ENCODE assay signal across 1 cellular context in the genomic region with DNA sequence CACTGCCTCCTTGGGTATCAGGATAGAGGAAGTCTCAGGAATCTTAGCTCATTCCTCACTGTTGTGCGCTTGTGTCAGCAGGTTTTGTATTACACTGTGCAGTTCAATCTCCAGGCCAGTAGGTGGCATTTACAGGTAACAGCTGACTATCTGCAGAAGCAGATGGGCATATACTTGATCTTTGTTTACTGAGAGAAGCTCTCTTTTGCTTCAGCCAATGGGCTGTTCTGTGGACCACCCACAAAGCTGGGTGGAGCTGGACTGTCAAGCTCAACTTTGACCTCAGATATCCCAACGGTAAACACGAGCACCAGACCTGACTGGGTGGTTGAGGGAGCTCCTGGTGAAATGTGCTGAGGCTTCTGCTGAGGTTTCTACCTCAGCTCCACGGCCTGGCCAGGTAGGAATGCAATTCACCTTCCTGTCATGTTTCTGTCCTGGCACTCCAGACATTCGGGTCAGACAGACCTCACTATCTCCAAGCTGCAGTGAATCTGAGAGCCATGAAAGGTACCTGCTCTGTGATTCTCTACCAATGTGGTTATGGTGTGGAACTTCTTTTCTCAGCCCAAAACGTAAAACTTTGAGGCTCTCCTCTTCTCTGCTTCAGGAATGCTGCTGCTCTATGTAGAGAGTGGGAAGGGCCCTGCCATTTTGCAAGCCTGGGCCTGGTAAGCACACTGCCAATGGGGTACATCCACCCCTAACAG.
TF ChIP-seq lines count a peak whose summit lies in the region.

No MANE protein-coding gene starts in this region.

TF ChIP-seq in H1, 55 proteins besides CTCF, POLR2A, EP300 and RAD21:
- TF ChIP-seq BRCA1 (IDR thresholded peaks at IDR 0.05; ENCODE audit: low read depth, low read length) (no peak), GABPA (IDR thresholded peaks at IDR 0.05; ENCODE audit: borderline replicate concordance, insufficient read depth, low read length) (no peak), TEAD4 (IDR thresholded peaks at IDR 0.05; ENCODE audit: low read depth, low read length) (0 out of 2 replicates have a peak, but pooled peaks have one; percentile 64), SIN3A (conservative IDR thresholded peaks at IDR 0.05 in 1 of 2, IDR thresholded peaks at IDR 0.05 in 1 of 2; ENCODE audit: low read depth in 1 of 2, low read length in 2 of 2) (peak in 1 of 2 experiments; percentile 51; a peak in 1 of 4 replicates), EGR1 (IDR thresholded peaks at IDR 0.05; ENCODE audit: borderline replicate concordance, low read depth, low read length) (no peak), TAF7 (optimal IDR thresholded peaks at IDR 0.05; ENCODE audit: borderline replicate concordance, low read depth, low read length) (no peak), POU5F1 (IDR thresholded peaks at IDR 0.05; ENCODE audit: low read depth, low read length) (no peak), CREB1 (IDR thresholded peaks at IDR 0.05) (no peak), JUN (IDR thresholded peaks at IDR 0.05; ENCODE audit: low read depth, low read length) (no peak), SRF (IDR thresholded peaks at IDR 0.05; ENCODE audit: low read depth, low read length) (no peak), RBBP5 (IDR thresholded peaks at IDR 0.05; ENCODE audit: borderline replicate concordance, low read depth, low read length) (no peak), NRF1 (IDR thresholded peaks at IDR 0.05; ENCODE audit: low read depth, low read length) (no peak), NANOG (IDR thresholded peaks at IDR 0.05; ENCODE audit: insufficient read depth, low read depth, low read length, poor library complexity, severe bottlenecking) (no peak), MAFK (IDR thresholded peaks at IDR 0.05; ENCODE audit: low read depth, low read length) (peak; percentile 64; the same call in 1 of the 2 replicates), ASH2L (IDR thresholded peaks at IDR 0.05; ENCODE audit: low read length) (peak; percentile 39), CBX8 (IDR thresholded peaks at IDR 0.05; ENCODE audit: borderline replicate concordance, low read depth, low read length) (no peak), EZH2 (IDR thresholded peaks at IDR 0.05; ENCODE audit: low read depth, low read length, severe bottlenecking) (no peak), SP1 (IDR thresholded peaks at IDR 0.05; ENCODE audit: low read depth, low read length) (no peak), BCL11A (IDR thresholded peaks at IDR 0.05; ENCODE audit: low read depth in 2 of 2, low read length in 2 of 2) (no peak), JUND (IDR thresholded peaks at IDR 0.05; ENCODE audit: low read length) (peak; percentile 54; the same call in 1 of the 2 replicates), SIRT6 (IDR thresholded peaks at IDR 0.05; ENCODE audit: low read length) (no peak), KDM1A (IDR thresholded peaks at IDR 0.05; ENCODE audit: borderline replicate concordance, low read length) (no peak), TAF1 (IDR thresholded peaks at IDR 0.05; ENCODE audit: low read depth, low read length) (no peak), SP2 (IDR thresholded peaks at IDR 0.05; ENCODE audit: low read length) (no peak), PHF8 (conservative IDR thresholded peaks at IDR 0.05; ENCODE audit: low read depth, low read length) (no peak), HDAC6 (IDR thresholded peaks at IDR 0.05; ENCODE audit: low read depth, low read length) (no peak), TBP (IDR thresholded peaks at IDR 0.05; ENCODE audit: low read depth, low read length) (no peak), YY1 (IDR thresholded peaks at IDR 0.05; ENCODE audit: low read depth, low read length) (no peak), RNF2 (IDR thresholded peaks at IDR 0.05; ENCODE audit: borderline replicate concordance, low read depth, low read length, missing control alignments, poor library complexity, severe bottlenecking) (no peak), CHD1 (IDR thresholded peaks at IDR 0.05; ENCODE audit: low read depth, low read length) (no peak), HDAC2 (IDR thresholded peaks at IDR 0.05; ENCODE audit: borderline replicate concordance in 1 of 2, low read depth in 2 of 2, low read length in 2 of 2) (no peak), KDM5A (IDR thresholded peaks at IDR 0.05; ENCODE audit: low read length) (no peak), CEBPB (IDR thresholded peaks at IDR 0.05; ENCODE audit: low read depth, low read length) (no peak), FOSL1 (IDR thresholded peaks at IDR 0.05; ENCODE audit: insufficient read depth, low read depth, low read length) (no peak), TCF12 (IDR thresholded peaks at IDR 0.05; ENCODE audit: low read depth, low read length) (0 out of 2 replicates have a peak, but pooled peaks have one; percentile 65), SP4 (IDR thresholded peaks at IDR 0.05; ENCODE audit: low read length) (no peak), POLR2AphosphoS5 (IDR thresholded peaks at IDR 0.05; ENCODE audit: low read depth, low read length) (no peak), BACH1 (IDR thresholded peaks at IDR 0.05; ENCODE audit: low read length) (no peak), SIX5 (IDR thresholded peaks at IDR 0.05; ENCODE audit: low read depth, low read length) (no peak), KDM4A (IDR thresholded peaks at IDR 0.05; ENCODE audit: low read depth, low read length, severe bottlenecking) (no peak), CBX5 (IDR thresholded peaks at IDR 0.05; ENCODE audit: low read depth, low read length) (no peak), SAP30 (IDR thresholded peaks at IDR 0.05; ENCODE audit: insufficient read depth, insufficient replicate concordance, low read length) (no peak), CTBP2 (IDR thresholded peaks at IDR 0.05; ENCODE audit: borderline replicate concordance, insufficient read depth, insufficient read length, low read length) (no peak), RFX5 (IDR thresholded peaks at IDR 0.05; ENCODE audit: borderline replicate concordance, low read depth, low read length) (no peak)
- TF ChIP-seq, protein P1, sequence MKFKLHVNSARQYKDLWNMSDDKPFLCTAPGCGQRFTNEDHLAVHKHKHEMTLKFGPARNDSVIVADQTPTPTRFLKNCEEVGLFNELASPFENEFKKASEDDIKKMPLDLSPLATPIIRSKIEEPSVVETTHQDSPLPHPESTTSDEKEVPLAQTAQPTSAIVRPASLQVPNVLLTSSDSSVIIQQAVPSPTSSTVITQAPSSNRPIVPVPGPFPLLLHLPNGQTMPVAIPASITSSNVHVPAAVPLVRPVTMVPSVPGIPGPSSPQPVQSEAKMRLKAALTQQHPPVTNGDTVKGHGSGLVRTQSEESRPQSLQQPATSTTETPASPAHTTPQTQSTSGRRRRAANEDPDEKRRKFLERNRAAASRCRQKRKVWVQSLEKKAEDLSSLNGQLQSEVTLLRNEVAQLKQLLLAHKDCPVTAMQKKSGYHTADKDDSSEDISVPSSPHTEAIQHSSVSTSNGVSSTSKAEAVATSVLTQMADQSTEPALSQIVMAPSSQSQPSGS (IDR thresholded peaks at IDR 0.05; ENCODE audit: low read length) = no peak
- TF ChIP-seq, protein P2, sequence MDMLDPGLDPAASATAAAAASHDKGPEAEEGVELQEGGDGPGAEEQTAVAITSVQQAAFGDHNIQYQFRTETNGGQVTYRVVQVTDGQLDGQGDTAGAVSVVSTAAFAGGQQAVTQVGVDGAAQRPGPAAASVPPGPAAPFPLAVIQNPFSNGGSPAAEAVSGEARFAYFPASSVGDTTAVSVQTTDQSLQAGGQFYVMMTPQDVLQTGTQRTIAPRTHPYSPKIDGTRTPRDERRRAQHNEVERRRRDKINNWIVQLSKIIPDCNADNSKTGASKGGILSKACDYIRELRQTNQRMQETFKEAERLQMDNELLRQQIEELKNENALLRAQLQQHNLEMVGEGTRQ (IDR thresholded peaks at IDR 0.05; ENCODE audit: low read length) = no peak
- TF ChIP-seq, protein P3, sequence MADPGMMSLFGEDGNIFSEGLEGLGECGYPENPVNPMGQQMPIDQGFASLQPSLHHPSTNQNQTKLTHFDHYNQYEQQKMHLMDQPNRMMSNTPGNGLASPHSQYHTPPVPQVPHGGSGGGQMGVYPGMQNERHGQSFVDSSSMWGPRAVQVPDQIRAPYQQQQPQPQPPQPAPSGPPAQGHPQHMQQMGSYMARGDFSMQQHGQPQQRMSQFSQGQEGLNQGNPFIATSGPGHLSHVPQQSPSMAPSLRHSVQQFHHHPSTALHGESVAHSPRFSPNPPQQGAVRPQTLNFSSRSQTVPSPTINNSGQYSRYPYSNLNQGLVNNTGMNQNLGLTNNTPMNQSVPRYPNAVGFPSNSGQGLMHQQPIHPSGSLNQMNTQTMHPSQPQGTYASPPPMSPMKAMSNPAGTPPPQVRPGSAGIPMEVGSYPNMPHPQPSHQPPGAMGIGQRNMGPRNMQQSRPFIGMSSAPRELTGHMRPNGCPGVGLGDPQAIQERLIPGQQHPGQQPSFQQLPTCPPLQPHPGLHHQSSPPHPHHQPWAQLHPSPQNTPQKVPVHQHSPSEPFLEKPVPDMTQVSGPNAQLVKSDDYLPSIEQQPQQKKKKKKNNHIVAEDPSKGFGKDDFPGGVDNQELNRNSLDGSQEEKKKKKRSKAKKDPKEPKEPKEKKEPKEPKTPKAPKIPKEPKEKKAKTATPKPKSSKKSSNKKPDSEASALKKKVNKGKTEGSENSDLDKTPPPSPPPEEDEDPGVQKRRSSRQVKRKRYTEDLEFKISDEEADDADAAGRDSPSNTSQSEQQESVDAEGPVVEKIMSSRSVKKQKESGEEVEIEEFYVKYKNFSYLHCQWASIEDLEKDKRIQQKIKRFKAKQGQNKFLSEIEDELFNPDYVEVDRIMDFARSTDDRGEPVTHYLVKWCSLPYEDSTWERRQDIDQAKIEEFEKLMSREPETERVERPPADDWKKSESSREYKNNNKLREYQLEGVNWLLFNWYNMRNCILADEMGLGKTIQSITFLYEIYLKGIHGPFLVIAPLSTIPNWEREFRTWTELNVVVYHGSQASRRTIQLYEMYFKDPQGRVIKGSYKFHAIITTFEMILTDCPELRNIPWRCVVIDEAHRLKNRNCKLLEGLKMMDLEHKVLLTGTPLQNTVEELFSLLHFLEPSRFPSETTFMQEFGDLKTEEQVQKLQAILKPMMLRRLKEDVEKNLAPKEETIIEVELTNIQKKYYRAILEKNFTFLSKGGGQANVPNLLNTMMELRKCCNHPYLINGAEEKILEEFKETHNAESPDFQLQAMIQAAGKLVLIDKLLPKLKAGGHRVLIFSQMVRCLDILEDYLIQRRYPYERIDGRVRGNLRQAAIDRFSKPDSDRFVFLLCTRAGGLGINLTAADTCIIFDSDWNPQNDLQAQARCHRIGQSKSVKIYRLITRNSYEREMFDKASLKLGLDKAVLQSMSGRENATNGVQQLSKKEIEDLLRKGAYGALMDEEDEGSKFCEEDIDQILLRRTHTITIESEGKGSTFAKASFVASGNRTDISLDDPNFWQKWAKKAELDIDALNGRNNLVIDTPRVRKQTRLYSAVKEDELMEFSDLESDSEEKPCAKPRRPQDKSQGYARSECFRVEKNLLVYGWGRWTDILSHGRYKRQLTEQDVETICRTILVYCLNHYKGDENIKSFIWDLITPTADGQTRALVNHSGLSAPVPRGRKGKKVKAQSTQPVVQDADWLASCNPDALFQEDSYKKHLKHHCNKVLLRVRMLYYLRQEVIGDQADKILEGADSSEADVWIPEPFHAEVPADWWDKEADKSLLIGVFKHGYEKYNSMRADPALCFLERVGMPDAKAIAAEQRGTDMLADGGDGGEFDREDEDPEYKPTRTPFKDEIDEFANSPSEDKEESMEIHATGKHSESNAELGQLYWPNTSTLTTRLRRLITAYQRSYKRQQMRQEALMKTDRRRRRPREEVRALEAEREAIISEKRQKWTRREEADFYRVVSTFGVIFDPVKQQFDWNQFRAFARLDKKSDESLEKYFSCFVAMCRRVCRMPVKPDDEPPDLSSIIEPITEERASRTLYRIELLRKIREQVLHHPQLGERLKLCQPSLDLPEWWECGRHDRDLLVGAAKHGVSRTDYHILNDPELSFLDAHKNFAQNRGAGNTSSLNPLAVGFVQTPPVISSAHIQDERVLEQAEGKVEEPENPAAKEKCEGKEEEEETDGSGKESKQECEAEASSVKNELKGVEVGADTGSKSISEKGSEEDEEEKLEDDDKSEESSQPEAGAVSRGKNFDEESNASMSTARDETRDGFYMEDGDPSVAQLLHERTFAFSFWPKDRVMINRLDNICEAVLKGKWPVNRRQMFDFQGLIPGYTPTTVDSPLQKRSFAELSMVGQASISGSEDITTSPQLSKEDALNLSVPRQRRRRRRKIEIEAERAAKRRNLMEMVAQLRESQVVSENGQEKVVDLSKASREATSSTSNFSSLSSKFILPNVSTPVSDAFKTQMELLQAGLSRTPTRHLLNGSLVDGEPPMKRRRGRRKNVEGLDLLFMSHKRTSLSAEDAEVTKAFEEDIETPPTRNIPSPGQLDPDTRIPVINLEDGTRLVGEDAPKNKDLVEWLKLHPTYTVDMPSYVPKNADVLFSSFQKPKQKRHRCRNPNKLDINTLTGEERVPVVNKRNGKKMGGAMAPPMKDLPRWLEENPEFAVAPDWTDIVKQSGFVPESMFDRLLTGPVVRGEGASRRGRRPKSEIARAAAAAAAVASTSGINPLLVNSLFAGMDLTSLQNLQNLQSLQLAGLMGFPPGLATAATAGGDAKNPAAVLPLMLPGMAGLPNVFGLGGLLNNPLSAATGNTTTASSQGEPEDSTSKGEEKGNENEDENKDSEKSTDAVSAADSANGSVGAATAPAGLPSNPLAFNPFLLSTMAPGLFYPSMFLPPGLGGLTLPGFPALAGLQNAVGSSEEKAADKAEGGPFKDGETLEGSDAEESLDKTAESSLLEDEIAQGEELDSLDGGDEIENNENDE (IDR thresholded peaks at IDR 0.05; ENCODE audit: insufficient replicate concordance, low read length) = no peak
- TF ChIP-seq, protein P4, sequence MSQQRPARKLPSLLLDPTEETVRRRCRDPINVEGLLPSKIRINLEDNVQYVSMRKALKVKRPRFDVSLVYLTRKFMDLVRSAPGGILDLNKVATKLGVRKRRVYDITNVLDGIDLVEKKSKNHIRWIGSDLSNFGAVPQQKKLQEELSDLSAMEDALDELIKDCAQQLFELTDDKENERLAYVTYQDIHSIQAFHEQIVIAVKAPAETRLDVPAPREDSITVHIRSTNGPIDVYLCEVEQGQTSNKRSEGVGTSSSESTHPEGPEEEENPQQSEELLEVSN (IDR thresholded peaks at IDR 0.05) = no peak
